Comparison of ENCODE assay signal across 35 cellular contexts in the genomic region with DNA sequence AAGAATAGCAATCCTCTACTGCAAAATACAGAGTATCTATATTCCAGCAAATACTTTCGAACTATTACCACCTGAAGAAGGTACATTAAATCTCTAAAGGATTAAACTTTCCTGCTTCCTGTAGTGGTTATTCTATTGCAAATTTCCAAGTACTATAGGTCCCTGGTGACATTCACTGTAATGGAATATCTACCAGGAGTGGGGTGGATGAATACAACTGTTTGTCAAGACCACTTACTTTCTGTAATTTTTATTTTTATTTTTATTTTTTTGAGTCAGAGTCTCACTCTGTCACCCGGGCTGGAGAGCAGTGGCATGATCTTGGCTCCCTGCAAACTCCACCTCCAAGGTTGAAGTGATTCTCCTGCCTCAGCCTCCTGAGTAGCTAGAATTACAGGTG.
"Had no signal": no experiment of that assay in that cellular context is flagged by ENCODE, and none has a peak within 500 bp of the region (broad histone marks: within the 10 kb centered on the region; RNA-seq: fewer than 3 reads in every experiment).

No MANE protein-coding gene starts in this region.

- DNase-seq: Karpas-422, Kasumi-1, MG63, MM.1S, MV-4-11, NCI-H1048, NCI-H1092, NCI-H1092 treated with DMSO at 0.1 percent for 48 hours, NCI-H1105, NCI-H1105 treated with DMSO at 0.1 percent for 48 hours, NCI-H1417, NCI-H1417 treated with DMSO at 0.1 percent for 48 hours, NCI-H1436, NCI-H1436 treated with DMSO at 0.1 percent for 48 hours, NCI-H146, NCI-H1694, NCI-H1694 treated with DMSO at 0.1 percent for 48 hours, NCI-H187, NCI-H187 treated with DMSO at 0.1 percent for 48 hours, NCI-H1930, NCI-H2029, NCI-H2029 treated with DMSO at 0.1 percent for 48 hours, NCI-H2081, NCI-H2081 treated with DMSO at 0.1 percent for 48 hours, NCI-H2107, NCI-H2171, NCI-H2171 treated with DMSO at 0.1 percent for 48 hours, NCI-H2227 treated with DMSO at 0.1 percent for 48 hours, NCI-H226, NCI-H345, NCI-H446, NCI-H446 treated with DMSO at 0.1 percent for 48 hours, NCI-H510A, NCI-H510A treated with DMSO at 0.1 percent for 48 hours, NCI-H524 had no signal

- H3K4me3 ChIP-seq: MG63 had no signal

- H3K27me3 ChIP-seq: MG63 had no signal

- H3K9me3 ChIP-seq: MG63 had no signal

- H3K36me3 ChIP-seq: MG63 had no signal
